ENCODE assay signal across 2 cellular contexts in the genomic region with DNA sequence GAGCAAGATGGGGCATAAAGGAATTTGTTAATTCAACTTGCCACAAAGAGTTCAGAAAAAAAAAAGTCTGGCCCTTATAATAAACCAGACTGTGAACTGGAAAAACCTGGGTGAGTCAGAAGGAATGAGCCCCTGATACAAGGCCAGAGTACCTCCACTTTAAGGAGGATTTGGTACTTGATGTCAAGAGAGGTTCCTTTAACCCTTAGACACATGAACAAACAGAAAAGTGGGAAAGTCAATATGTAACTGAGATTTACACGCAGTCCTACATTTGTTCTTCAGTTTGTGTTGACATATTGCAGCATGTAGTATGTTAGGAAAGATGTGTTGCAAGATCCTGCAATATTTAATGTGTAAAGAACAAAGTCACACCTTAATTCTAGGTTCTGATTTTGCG.
TF ChIP-seq lines count a peak whose summit lies in the region.

No MANE protein-coding gene starts in this region.

TF ChIP-seq in SK-N-SH, 30 proteins besides CTCF, POLR2A, EP300 and RAD21:
- TF ChIP-seq, protein P1, sequence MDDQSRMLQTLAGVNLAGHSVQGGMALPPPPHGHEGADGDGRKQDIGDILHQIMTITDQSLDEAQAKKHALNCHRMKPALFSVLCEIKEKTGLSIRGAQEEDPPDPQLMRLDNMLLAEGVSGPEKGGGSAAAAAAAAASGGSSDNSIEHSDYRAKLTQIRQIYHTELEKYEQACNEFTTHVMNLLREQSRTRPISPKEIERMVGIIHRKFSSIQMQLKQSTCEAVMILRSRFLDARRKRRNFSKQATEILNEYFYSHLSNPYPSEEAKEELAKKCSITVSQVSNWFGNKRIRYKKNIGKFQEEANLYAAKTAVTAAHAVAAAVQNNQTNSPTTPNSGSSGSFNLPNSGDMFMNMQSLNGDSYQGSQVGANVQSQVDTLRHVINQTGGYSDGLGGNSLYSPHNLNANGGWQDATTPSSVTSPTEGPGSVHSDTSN (IDR thresholded peaks at IDR 0.05), result 0 out of 2 replicates have a peak, but pooled peaks have one; percentile 15
- no peak; the same call in 1 of the 2 replicates for TF ChIP-seq FOSL2 (IDR thresholded peaks at IDR 0.05; ENCODE audit: borderline replicate concordance, low read depth)
- 0 out of 2 replicates have a peak, but pooled peaks have one; percentile 1 for TF ChIP-seq TEAD4 (IDR thresholded peaks at IDR 0.05; ENCODE audit: borderline replicate concordance, insufficient read depth)
- TF ChIP-seq, protein P2, sequence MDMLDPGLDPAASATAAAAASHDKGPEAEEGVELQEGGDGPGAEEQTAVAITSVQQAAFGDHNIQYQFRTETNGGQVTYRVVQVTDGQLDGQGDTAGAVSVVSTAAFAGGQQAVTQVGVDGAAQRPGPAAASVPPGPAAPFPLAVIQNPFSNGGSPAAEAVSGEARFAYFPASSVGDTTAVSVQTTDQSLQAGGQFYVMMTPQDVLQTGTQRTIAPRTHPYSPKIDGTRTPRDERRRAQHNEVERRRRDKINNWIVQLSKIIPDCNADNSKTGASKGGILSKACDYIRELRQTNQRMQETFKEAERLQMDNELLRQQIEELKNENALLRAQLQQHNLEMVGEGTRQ (IDR thresholded peaks at IDR 0.05; ENCODE audit: borderline replicate concordance, low read depth, low read length), result no peak
- TF ChIP-seq, protein P3, sequence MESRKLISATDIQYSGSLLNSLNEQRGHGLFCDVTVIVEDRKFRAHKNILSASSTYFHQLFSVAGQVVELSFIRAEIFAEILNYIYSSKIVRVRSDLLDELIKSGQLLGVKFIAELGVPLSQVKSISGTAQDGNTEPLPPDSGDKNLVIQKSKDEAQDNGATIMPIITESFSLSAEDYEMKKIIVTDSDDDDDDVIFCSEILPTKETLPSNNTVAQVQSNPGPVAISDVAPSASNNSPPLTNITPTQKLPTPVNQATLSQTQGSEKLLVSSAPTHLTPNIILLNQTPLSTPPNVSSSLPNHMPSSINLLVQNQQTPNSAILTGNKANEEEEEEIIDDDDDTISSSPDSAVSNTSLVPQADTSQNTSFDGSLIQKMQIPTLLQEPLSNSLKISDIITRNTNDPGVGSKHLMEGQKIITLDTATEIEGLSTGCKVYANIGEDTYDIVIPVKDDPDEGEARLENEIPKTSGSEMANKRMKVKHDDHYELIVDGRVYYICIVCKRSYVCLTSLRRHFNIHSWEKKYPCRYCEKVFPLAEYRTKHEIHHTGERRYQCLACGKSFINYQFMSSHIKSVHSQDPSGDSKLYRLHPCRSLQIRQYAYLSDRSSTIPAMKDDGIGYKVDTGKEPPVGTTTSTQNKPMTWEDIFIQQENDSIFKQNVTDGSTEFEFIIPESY (IDR thresholded peaks at IDR 0.05; ENCODE audit: borderline replicate concordance, low read depth), result no peak
- peak; percentile 20; the same call in 1 of the 2 replicates for TF ChIP-seq RXRA (IDR thresholded peaks at IDR 0.05; ENCODE audit: borderline replicate concordance, low read depth)
- no peak for TF ChIP-seq MEF2A (IDR thresholded peaks at IDR 0.05; ENCODE audit: borderline replicate concordance, low read depth)
- peak; percentile 37; the same call in 1 of the 2 replicates for TF ChIP-seq JUND (IDR thresholded peaks at IDR 0.05)

TF ChIP-seq in HepG2, 621 proteins besides CTCF, POLR2A, EP300 and RAD21 (continues in another document):
- TF ChIP-seq SOX5 (CRISPR knock-in tag; IDR thresholded peaks at IDR 0.05; ENCODE audit: borderline replicate concordance) (0 out of 2 replicates have a peak, but pooled peaks have one; percentile 26), FOSL2 (CRISPR knock-in tag; IDR thresholded peaks at IDR 0.05) (no peak), MLLT10 (CRISPR knock-in tag; IDR thresholded peaks at IDR 0.05) (no peak), ZNF546 (CRISPR knock-in tag; conservative IDR thresholded peaks at IDR 0.05) (no peak), ZNF652 (CRISPR knock-in tag; IDR thresholded peaks at IDR 0.05; ENCODE audit: borderline replicate concordance, low read depth) (peak; percentile 63; the same call in 1 of the 2 replicates), ZNF292 (CRISPR knock-in tag; IDR thresholded peaks at IDR 0.05; ENCODE audit: borderline replicate concordance, low read depth) (no peak), ZNF83 (CRISPR knock-in tag; IDR thresholded peaks at IDR 0.05; ENCODE audit: borderline replicate concordance) (no peak), MXI1 (IDR thresholded peaks at IDR 0.05; ENCODE audit: borderline replicate concordance, low read depth, low read length) (no peak), HMG20B (CRISPR knock-in tag; conservative IDR thresholded peaks at IDR 0.05) (peak; percentile 69; the same call in 1 of the 2 replicates), RCOR2 (CRISPR knock-in tag; IDR thresholded peaks at IDR 0.05) (peak; percentile 37; the same call in 1 of the 2 replicates), KDM1A (CRISPR knock-in tag; IDR thresholded peaks at IDR 0.05) (peak; percentile 84; the same call in 1 of the 2 replicates), ZSCAN30 (CRISPR knock-in tag; IDR thresholded peaks at IDR 0.05) (no peak), HDAC6 (IDR thresholded peaks at IDR 0.05; ENCODE audit: low read depth, low read length) (no peak), HIVEP1 (CRISPR knock-in tag; IDR thresholded peaks at IDR 0.05) (no peak), GPN1 (CRISPR knock-in tag; IDR thresholded peaks at IDR 0.05; ENCODE audit: borderline replicate concordance) (no peak), HOXA7 (CRISPR knock-in tag; IDR thresholded peaks at IDR 0.05) (no peak), MEIS1 (CRISPR knock-in tag; IDR thresholded peaks at IDR 0.05; ENCODE audit: borderline replicate concordance) (no peak), CEBPB (IDR thresholded peaks at IDR 0.05; ENCODE audit: borderline replicate concordance, low read depth, low read length) (peak; percentile 92), TARDBP (CRISPR knock-in tag; IDR thresholded peaks at IDR 0.05) (no peak), ZNF224 (CRISPR knock-in tag; IDR thresholded peaks at IDR 0.05) (no peak), TBP (CRISPR knock-in tag; IDR thresholded peaks at IDR 0.05) (no peak), JARID2 (CRISPR knock-in tag; IDR thresholded peaks at IDR 0.05; ENCODE audit: insufficient replicate concordance) (no peak), GLI4 (CRISPR knock-in tag; IDR thresholded peaks at IDR 0.05; ENCODE audit: borderline replicate concordance) (no peak), CCAR2 (optimal IDR thresholded peaks at IDR 0.05; ENCODE audit: low read depth, low read length) (no peak), ZNF296 (CRISPR knock-in tag; conservative IDR thresholded peaks at IDR 0.05) (no peak), ZNF569 (CRISPR knock-in tag; IDR thresholded peaks at IDR 0.05; ENCODE audit: borderline replicate concordance) (no peak), ATRX (CRISPR knock-in tag; IDR thresholded peaks at IDR 0.05; ENCODE audit: borderline replicate concordance) (no peak), FOXK1 (CRISPR knock-in tag; IDR thresholded peaks at IDR 0.05; ENCODE audit: borderline replicate concordance, low read depth) (peak; percentile 43; the same call in 1 of the 2 replicates), ZNF547 (CRISPR knock-in tag; IDR thresholded peaks at IDR 0.05) (no peak), YEATS2 (CRISPR knock-in tag; IDR thresholded peaks at IDR 0.05; ENCODE audit: borderline replicate concordance) (no peak), ZNF451 (CRISPR knock-in tag; IDR thresholded peaks at IDR 0.05) (no peak), REXO4 (CRISPR knock-in tag; IDR thresholded peaks at IDR 0.05; ENCODE audit: borderline replicate concordance) (no peak), ZNF205 (CRISPR knock-in tag; IDR thresholded peaks at IDR 0.05) (no peak)
- TF ChIP-seq, protein P4, sequence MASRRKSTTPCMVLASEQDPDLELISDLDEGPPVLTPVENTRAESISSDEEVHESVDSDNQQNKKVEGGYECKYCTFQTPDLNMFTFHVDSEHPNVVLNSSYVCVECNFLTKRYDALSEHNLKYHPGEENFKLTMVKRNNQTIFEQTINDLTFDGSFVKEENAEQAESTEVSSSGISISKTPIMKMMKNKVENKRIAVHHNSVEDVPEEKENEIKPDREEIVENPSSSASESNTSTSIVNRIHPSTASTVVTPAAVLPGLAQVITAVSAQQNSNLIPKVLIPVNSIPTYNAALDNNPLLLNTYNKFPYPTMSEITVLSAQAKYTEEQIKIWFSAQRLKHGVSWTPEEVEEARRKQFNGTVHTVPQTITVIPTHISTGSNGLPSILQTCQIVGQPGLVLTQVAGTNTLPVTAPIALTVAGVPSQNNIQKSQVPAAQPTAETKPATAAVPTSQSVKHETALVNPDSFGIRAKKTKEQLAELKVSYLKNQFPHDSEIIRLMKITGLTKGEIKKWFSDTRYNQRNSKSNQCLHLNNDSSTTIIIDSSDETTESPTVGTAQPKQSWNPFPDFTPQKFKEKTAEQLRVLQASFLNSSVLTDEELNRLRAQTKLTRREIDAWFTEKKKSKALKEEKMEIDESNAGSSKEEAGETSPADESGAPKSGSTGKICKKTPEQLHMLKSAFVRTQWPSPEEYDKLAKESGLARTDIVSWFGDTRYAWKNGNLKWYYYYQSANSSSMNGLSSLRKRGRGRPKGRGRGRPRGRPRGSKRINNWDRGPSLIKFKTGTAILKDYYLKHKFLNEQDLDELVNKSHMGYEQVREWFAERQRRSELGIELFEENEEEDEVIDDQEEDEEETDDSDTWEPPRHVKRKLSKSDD (CRISPR knock-in tag; IDR thresholded peaks at IDR 0.05; ENCODE audit: low read depth), result no peak
- TF ChIP-seq, protein P5, sequence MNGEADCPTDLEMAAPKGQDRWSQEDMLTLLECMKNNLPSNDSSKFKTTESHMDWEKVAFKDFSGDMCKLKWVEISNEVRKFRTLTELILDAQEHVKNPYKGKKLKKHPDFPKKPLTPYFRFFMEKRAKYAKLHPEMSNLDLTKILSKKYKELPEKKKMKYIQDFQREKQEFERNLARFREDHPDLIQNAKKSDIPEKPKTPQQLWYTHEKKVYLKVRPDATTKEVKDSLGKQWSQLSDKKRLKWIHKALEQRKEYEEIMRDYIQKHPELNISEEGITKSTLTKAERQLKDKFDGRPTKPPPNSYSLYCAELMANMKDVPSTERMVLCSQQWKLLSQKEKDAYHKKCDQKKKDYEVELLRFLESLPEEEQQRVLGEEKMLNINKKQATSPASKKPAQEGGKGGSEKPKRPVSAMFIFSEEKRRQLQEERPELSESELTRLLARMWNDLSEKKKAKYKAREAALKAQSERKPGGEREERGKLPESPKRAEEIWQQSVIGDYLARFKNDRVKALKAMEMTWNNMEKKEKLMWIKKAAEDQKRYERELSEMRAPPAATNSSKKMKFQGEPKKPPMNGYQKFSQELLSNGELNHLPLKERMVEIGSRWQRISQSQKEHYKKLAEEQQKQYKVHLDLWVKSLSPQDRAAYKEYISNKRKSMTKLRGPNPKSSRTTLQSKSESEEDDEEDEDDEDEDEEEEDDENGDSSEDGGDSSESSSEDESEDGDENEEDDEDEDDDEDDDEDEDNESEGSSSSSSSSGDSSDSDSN (CRISPR knock-in tag; IDR thresholded peaks at IDR 0.05), result no peak
- TF ChIP-seq, protein P6, sequence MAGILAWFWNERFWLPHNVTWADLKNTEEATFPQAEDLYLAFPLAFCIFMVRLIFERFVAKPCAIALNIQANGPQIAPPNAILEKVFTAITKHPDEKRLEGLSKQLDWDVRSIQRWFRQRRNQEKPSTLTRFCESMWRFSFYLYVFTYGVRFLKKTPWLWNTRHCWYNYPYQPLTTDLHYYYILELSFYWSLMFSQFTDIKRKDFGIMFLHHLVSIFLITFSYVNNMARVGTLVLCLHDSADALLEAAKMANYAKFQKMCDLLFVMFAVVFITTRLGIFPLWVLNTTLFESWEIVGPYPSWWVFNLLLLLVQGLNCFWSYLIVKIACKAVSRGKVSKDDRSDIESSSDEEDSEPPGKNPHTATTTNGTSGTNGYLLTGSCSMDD (CRISPR knock-in tag; IDR thresholded peaks at IDR 0.05), result no peak
- TF ChIP-seq, protein P7, sequence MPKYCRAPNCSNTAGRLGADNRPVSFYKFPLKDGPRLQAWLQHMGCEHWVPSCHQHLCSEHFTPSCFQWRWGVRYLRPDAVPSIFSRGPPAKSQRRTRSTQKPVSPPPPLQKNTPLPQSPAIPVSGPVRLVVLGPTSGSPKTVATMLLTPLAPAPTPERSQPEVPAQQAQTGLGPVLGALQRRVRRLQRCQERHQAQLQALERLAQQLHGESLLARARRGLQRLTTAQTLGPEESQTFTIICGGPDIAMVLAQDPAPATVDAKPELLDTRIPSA (CRISPR knock-in tag; IDR thresholded peaks at IDR 0.05; ENCODE audit: borderline replicate concordance), result no peak
- TF ChIP-seq, protein P8, sequence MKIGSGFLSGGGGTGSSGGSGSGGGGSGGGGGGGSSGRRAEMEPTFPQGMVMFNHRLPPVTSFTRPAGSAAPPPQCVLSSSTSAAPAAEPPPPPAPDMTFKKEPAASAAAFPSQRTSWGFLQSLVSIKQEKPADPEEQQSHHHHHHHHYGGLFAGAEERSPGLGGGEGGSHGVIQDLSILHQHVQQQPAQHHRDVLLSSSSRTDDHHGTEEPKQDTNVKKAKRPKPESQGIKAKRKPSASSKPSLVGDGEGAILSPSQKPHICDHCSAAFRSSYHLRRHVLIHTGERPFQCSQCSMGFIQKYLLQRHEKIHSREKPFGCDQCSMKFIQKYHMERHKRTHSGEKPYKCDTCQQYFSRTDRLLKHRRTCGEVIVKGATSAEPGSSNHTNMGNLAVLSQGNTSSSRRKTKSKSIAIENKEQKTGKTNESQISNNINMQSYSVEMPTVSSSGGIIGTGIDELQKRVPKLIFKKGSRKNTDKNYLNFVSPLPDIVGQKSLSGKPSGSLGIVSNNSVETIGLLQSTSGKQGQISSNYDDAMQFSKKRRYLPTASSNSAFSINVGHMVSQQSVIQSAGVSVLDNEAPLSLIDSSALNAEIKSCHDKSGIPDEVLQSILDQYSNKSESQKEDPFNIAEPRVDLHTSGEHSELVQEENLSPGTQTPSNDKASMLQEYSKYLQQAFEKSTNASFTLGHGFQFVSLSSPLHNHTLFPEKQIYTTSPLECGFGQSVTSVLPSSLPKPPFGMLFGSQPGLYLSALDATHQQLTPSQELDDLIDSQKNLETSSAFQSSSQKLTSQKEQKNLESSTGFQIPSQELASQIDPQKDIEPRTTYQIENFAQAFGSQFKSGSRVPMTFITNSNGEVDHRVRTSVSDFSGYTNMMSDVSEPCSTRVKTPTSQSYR (CRISPR knock-in tag; IDR thresholded peaks at IDR 0.05; ENCODE audit: borderline replicate concordance), result no peak
- TF ChIP-seq, protein P9, sequence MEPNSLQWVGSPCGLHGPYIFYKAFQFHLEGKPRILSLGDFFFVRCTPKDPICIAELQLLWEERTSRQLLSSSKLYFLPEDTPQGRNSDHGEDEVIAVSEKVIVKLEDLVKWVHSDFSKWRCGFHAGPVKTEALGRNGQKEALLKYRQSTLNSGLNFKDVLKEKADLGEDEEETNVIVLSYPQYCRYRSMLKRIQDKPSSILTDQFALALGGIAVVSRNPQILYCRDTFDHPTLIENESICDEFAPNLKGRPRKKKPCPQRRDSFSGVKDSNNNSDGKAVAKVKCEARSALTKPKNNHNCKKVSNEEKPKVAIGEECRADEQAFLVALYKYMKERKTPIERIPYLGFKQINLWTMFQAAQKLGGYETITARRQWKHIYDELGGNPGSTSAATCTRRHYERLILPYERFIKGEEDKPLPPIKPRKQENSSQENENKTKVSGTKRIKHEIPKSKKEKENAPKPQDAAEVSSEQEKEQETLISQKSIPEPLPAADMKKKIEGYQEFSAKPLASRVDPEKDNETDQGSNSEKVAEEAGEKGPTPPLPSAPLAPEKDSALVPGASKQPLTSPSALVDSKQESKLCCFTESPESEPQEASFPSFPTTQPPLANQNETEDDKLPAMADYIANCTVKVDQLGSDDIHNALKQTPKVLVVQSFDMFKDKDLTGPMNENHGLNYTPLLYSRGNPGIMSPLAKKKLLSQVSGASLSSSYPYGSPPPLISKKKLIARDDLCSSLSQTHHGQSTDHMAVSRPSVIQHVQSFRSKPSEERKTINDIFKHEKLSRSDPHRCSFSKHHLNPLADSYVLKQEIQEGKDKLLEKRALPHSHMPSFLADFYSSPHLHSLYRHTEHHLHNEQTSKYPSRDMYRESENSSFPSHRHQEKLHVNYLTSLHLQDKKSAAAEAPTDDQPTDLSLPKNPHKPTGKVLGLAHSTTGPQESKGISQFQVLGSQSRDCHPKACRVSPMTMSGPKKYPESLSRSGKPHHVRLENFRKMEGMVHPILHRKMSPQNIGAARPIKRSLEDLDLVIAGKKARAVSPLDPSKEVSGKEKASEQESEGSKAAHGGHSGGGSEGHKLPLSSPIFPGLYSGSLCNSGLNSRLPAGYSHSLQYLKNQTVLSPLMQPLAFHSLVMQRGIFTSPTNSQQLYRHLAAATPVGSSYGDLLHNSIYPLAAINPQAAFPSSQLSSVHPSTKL (CRISPR knock-in tag; IDR thresholded peaks at IDR 0.05), result peak; percentile 76
